ENCODE assay signal across 8 cellular contexts in genomic region chr12:53096761-53097160, GRCh38. TPM values are rescaled to one million over a fixed set of nuclear protein-coding genes. Genes with fewer than 3 reads are reported as not detected.
A peak's percentile ranks its signal among the peaks of the same experiment; 100 is the strongest.
DNase-seq lines count a peak whose midpoint lies in the region; ATAC-seq and TF ChIP-seq lines count a peak whose summit lies in the region.

No MANE protein-coding gene starts in this region.

- H3K4me1 ChIP-seq in PC-3 (ENCODE audit: insufficient read depth, low read length) (peaks cover 39% of the 10 kb centered on the region), esophagus squamous epithelium (peaks cover 27 to 59% (median 35%) of the 10 kb centered on the region in 3 donors), osteoblast (ENCODE audit: insufficient read depth, low read length) (peaks cover 36% of the 10 kb centered on the region), foreskin keratinocyte (peaks cover 18% of the 10 kb centered on the region)

- H3K27ac ChIP-seq in PC-3 (ENCODE audit: low read length) (no peak overlapping the region), esophagus squamous epithelium (peak overlapping the region; percentile 77 to 93 (median 87)), osteoblast (ENCODE audit: low read depth, low read length) (peak overlapping the region; percentile 92), foreskin keratinocyte (no peak overlapping the region)

- peaks cover 42% of the 10 kb centered on the region for H3K4me1 Mint-ChIP-seq in CD14-positive monocyte

- H3K36me3 ChIP-seq in PC-3 (ENCODE audit: low read depth, low read length) (0 out of 2 replicates have a peak, but pooled peaks cover 3% of the 10 kb centered on the region), esophagus squamous epithelium (peaks cover 0 to 14% (median 0%) of the 10 kb centered on the region in 3 donors), osteoblast (ENCODE audit: insufficient read depth, low read length) (peaks cover 10% of the 10 kb centered on the region)

- TF ChIP-seq CTCF in CD14-positive monocyte (IDR thresholded peaks at IDR 0.05) (no peak), PC-3 (conservative IDR thresholded peaks at IDR 0.05; ENCODE audit: low read depth, low read length) (no peak), esophagus squamous epithelium (IDR thresholded peaks at IDR 0.05) (no peak), osteoblast (IDR thresholded peaks at IDR 0.05; ENCODE audit: extremely low read depth, low read depth, low read length) (no peak), foreskin keratinocyte (conservative IDR thresholded peaks at IDR 0.05) (no peak)

- H3K4me3 ChIP-seq in PC-3 (ENCODE audit: low read length) (peak overlapping the region; percentile 96), esophagus squamous epithelium (peak overlapping the region; percentile 39 to 86 (median 59)), osteoblast (ENCODE audit: insufficient read depth, low read length) (peak overlapping the region; percentile 79)

- H3K36me3 Mint-ChIP-seq in CD14-positive monocyte, result peaks cover 0 to 13% of the 10 kb centered on the region in 2 donors

- H3F3A ChIP-seq in PC-3 (ENCODE audit: low read length, unreplicated experiment), result peaks cover 3% of the 10 kb centered on the region

- TF ChIP-seq POLR2A in esophagus squamous epithelium (IDR thresholded peaks at IDR 0.05), result no peak

- H3K27me3 Mint-ChIP-seq in CD14-positive monocyte (ENCODE audit: low read depth in 3 of 3), result peaks cover 29 to 34% (median 32%) of the 10 kb centered on the region in 3 donors

- no peaks in the 10 kb centered on the region for H3K27me3 ChIP-seq in PC-3 (ENCODE audit: low read length)
- H3K27me3 ChIP-seq in esophagus squamous epithelium, result no peaks in the 10 kb centered on the region
- no peaks in the 10 kb centered on the region for H3K27me3 ChIP-seq in osteoblast (ENCODE audit: insufficient read depth, low read length)
- H3K27me3 ChIP-seq in foreskin keratinocyte, result no peaks in the 10 kb centered on the region

- H4K20me1 ChIP-seq in PC-3 (ENCODE audit: low read length), result no peaks in the 10 kb centered on the region
- no peaks in the 10 kb centered on the region for H4K20me1 ChIP-seq in osteoblast (ENCODE audit: insufficient read depth, low read length)

- H3K4me2 ChIP-seq in PC-3 (ENCODE audit: low read length) (peak overlapping the region; percentile 86), osteoblast (ENCODE audit: insufficient read depth, low read length) (peak overlapping the region; percentile 77)

- WGBS in esophagus squamous epithelium, 2 donors, result 39 to 40% methylated on average over 9 of the region's 9 CpGs

- POLR2A ChIA-PET in PC-3 (lab: Charles Lee; ENCODE audit: unreplicated experiment), result no interaction called here

- H3K4me3 Mint-ChIP-seq in CD14-positive monocyte, result peak overlapping the region; percentile 79 to 94

- H3K79me2 ChIP-seq in PC-3 (ENCODE audit: low read length), result 0 out of 2 replicates have a peak, but pooled peaks cover 4% of the 10 kb centered on the region
- H3K79me2 ChIP-seq in osteoblast (ENCODE audit: insufficient read depth, low read length), result no peaks in the 10 kb centered on the region

- CTCF ChIA-PET in PC-3 (lab: Charles Lee), result no interaction called here

- H3K9ac ChIP-seq in PC-3 (ENCODE audit: low read length), result 0 out of 2 replicates have a peak overlapping the region, but pooled peaks have one; percentile 61

- no TSS peak for BruUV-seq in PC-3 (replicated peaks; lab: Mats Ljungman, UMichigan)

- peaks cover 0 to 4% (median 0%) of the 10 kb centered on the region in 7 donors for H3K9me3 Mint-ChIP-seq in CD14-positive monocyte

- ATAC-seq in PC-3 (no peak), GM19351 (IDR thresholded peaks at IDR 0.05; ENCODE audit: unreplicated experiment) (no peak), foreskin keratinocyte (no peak)

- DNase-seq in CD14-positive monocyte (ENCODE audit: low spot score) (no peak), PC-3 (no peak), esophagus squamous epithelium (lab: John Stamatoyannopoulos, UW) (no peak), osteoblast (ENCODE audit: insufficient read length, low spot score, missing footprints) (peak; percentile 69), foreskin keratinocyte (no peak), NCI-H187 treated with DMSO at 0.1 percent for 48 hours (lab: John Stamatoyannopoulos, UW) (no peak)
- no peak for DNase-seq in NK-92 treated with Interleukin-12 subunit alpha and Interleukin-12 subunit beta, amount 100 ng/mL, for 24 hours (lab: John Stamatoyannopoulos, UW)

- H3K27ac Mint-ChIP-seq in CD14-positive monocyte, result peak overlapping the region in 1 of 7 donors; percentile 77

- H3K9me3 ChIP-seq in PC-3 (ENCODE audit: low read length) (no peaks in the 10 kb centered on the region), esophagus squamous epithelium (no peaks in the 10 kb centered on the region), osteoblast (ENCODE audit: low read depth, low read length) (no peaks in the 10 kb centered on the region)

- no peaks in the 10 kb centered on the region for H3K9me2 ChIP-seq in PC-3 (replicated peaks; ENCODE audit: low read length)

- intact Hi-C loops in CD14-positive monocyte (cut with micrococcal nuclease), result loop anchor here in 1 of 2 donors (10.0 kb wide), 1 partner anchor 52 kb away; no protein-coding TSS in a partner anchor
- intact Hi-C loops in PC-3 (cut with micrococcal nuclease), result no loop called here
- intact Hi-C loops in esophagus squamous epithelium (cut with DNase I), result no loop called here

- H2AFZ ChIP-seq in PC-3 (ENCODE audit: low read length), result peak overlapping the region; percentile 93; the same call in 1 of the 2 replicates
- peak overlapping the region; percentile 76 for H2AFZ ChIP-seq in osteoblast (ENCODE audit: low read length)

RNA-seq across cellular contexts. Expression of gene IGFBP6, which starts 0.7 kb away (rescaled TPM):
- polyA plus RNA-seq in CD14-positive monocyte (not detected), foreskin keratinocyte (46.4 and 62.5 TPM in 2 replicates)
- total RNA-seq in PC-3 (2014; rRNA removed) (256 and 299 TPM in 2 replicates), esophagus squamous epithelium (100 to 1,000 TPM in 2 of 4 donors, 10 to 100 TPM in 2; 34.5 to 506 (median 94.0) TPM), osteoblast (431 and 577 TPM in 2 replicates), foreskin keratinocyte (34.4 and 49.3 TPM in 2 replicates)

RNA-seq across cellular contexts. Expression of gene SOAT2, which starts 6.5 kb away (rescaled TPM):
- polyA plus RNA-seq in CD14-positive monocyte, result not detected
- total RNA-seq in PC-3 (2014; rRNA removed), result 0.07 and 0.86 TPM in 2 replicates
- total RNA-seq in esophagus squamous epithelium, result not detected
- not detected in 2 replicates for total RNA-seq in osteoblast
- not detected in 2 replicates for total RNA-seq in foreskin keratinocyte
- polyA plus RNA-seq in foreskin keratinocyte, result not detected in 2 replicates

RNA-seq across cellular contexts. Expression of gene SPRYD3, which starts 17.6 kb away (rescaled TPM):
- polyA plus RNA-seq in CD14-positive monocyte, result 10 to 100 TPM; 21.8 to 26.9 TPM
- total RNA-seq in PC-3 (2014; rRNA removed), result 18.5 and 24.1 TPM in 2 replicates
- total RNA-seq in esophagus squamous epithelium, result 10 to 100 TPM; 28.2 to 41.4 (median 29.2) TPM
- total RNA-seq in osteoblast, result 25.6 and 26.8 TPM in 2 replicates
- 27.2 and 36.2 TPM in 2 replicates for total RNA-seq in foreskin keratinocyte
- polyA plus RNA-seq in foreskin keratinocyte, result 28.3 and 35.1 TPM in 2 replicates

RNA-seq across cellular contexts. Expression of gene TNS2, which starts 46.9 kb away (rescaled TPM):
- under 1 TPM; 0.36 to 0.43 TPM for polyA plus RNA-seq in CD14-positive monocyte
- total RNA-seq in PC-3 (2014; rRNA removed), result 13.1 and 30.3 TPM in 2 replicates
- 10 to 100 TPM; 10.8 to 82.0 (median 20.8) TPM for total RNA-seq in esophagus squamous epithelium
- total RNA-seq in osteoblast, result 72.0 and 76.0 TPM in 2 replicates
- total RNA-seq in foreskin keratinocyte, result 1.5 and 4.3 TPM in 2 replicates
- polyA plus RNA-seq in foreskin keratinocyte, result 1.2 and 3.4 TPM in 2 replicates

Comparison
In these comparisons a context has a peak if more than half of its experiments do, and no peak if none do; other contexts are left out.
1. H3K27ac ChIP-seq: peak in esophagus squamous epithelium (4 of 4) and osteoblast (single experiment); none in PC-3 (single experiment) and foreskin keratinocyte (single experiment).
2. Peak in every context shown above with its lines, with median percentiles within 50 percentile points of each other: H3K4me3 ChIP-seq.